1 cellular context compared by ENCODE assay signal in genomic region chr11:116605543-116605942, GRCh38.
A peak's percentile ranks its signal among the peaks of the same experiment; 100 is the strongest.
TF ChIP-seq lines count a peak whose summit lies in the region.

No MANE protein-coding gene starts in this region.

TF ChIP-seq in HepG2, 621 proteins besides CTCF, POLR2A, EP300 and RAD21 (continued from another document and continues in another):
- TF ChIP-seq ZFP91 (CRISPR knock-in tag; IDR thresholded peaks at IDR 0.05; ENCODE audit: borderline replicate concordance) = no peak; the same call in 1 of the 2 replicates
- TF ChIP-seq RARA (CRISPR knock-in tag; IDR thresholded peaks at IDR 0.05) = peak; percentile 42; the same call in 1 of the 2 replicates
- TF ChIP-seq KDM2A (CRISPR knock-in tag; IDR thresholded peaks at IDR 0.05; ENCODE audit: borderline replicate concordance, low read depth) = peak; percentile 74; the same call in 1 of the 2 replicates
- TF ChIP-seq THYN1 (CRISPR knock-in tag; IDR thresholded peaks at IDR 0.05; ENCODE audit: borderline replicate concordance, low read depth) = no peak
- peak; percentile 65; the same call in 1 of the 2 replicates for TF ChIP-seq ZNF780A (CRISPR knock-in tag; IDR thresholded peaks at IDR 0.05)
- peak; percentile 50; the same call in 1 of the 2 replicates for TF ChIP-seq MLX (CRISPR knock-in tag; IDR thresholded peaks at IDR 0.05)
- TF ChIP-seq ZNF501 (CRISPR knock-in tag; IDR thresholded peaks at IDR 0.05) = no peak
- no peak for TF ChIP-seq NFIB (CRISPR knock-in tag; IDR thresholded peaks at IDR 0.05; ENCODE audit: borderline replicate concordance)
- TF ChIP-seq CHCHD3 (CRISPR knock-in tag; IDR thresholded peaks at IDR 0.05) = no peak
- TF ChIP-seq DNMT1 (CRISPR knock-in tag; IDR thresholded peaks at IDR 0.05) = no peak
- TF ChIP-seq ZFX (CRISPR knock-in tag; IDR thresholded peaks at IDR 0.05; ENCODE audit: low read depth) = no peak
- peak; percentile 65; the same call in 1 of the 2 replicates for TF ChIP-seq ZBTB20 (CRISPR knock-in tag; IDR thresholded peaks at IDR 0.05; ENCODE audit: borderline replicate concordance, low read depth)
- no peak for TF ChIP-seq ZNF816 (CRISPR knock-in tag; IDR thresholded peaks at IDR 0.05; ENCODE audit: borderline replicate concordance)
- TF ChIP-seq ONECUT2 (CRISPR knock-in tag; IDR thresholded peaks at IDR 0.05) = peak; percentile 45; the same call in 1 of the 2 replicates
- TF ChIP-seq ZNF556 (CRISPR knock-in tag; IDR thresholded peaks at IDR 0.05; ENCODE audit: borderline replicate concordance) = no peak
- TF ChIP-seq ZNF337 (CRISPR knock-in tag; IDR thresholded peaks at IDR 0.05; ENCODE audit: borderline replicate concordance, low read depth) = peak; percentile 40; the same call in 1 of the 2 replicates
- TF ChIP-seq ZNF276 (CRISPR knock-in tag; IDR thresholded peaks at IDR 0.05; ENCODE audit: low read depth) = no peak
- TF ChIP-seq CSRNP1 (CRISPR knock-in tag; IDR thresholded peaks at IDR 0.05) = no peak
- no peak for TF ChIP-seq POLR2AphosphoS5 (IDR thresholded peaks at IDR 0.05; ENCODE audit: low read depth, low read length)
- no peak for TF ChIP-seq ZNF263 (CRISPR knock-in tag; IDR thresholded peaks at IDR 0.05)
- TF ChIP-seq SCMH1 (CRISPR knock-in tag; IDR thresholded peaks at IDR 0.05; ENCODE audit: borderline replicate concordance) = no peak
- no peak for TF ChIP-seq ZNF646 (CRISPR knock-in tag; IDR thresholded peaks at IDR 0.05)
- 0 out of 2 replicates have a peak, but pooled peaks have one; percentile 50 for TF ChIP-seq ZNF589 (CRISPR knock-in tag; conservative IDR thresholded peaks at IDR 0.05)
- TF ChIP-seq MLLT10 (CRISPR knock-in tag; IDR thresholded peaks at IDR 0.05) = no peak
- TF ChIP-seq TRAFD1 (CRISPR knock-in tag; IDR thresholded peaks at IDR 0.05; ENCODE audit: borderline replicate concordance) = no peak
- TF ChIP-seq ZFP41 (CRISPR knock-in tag; IDR thresholded peaks at IDR 0.05; ENCODE audit: borderline replicate concordance) = no peak
- TF ChIP-seq ZZZ3 (CRISPR knock-in tag; IDR thresholded peaks at IDR 0.05; ENCODE audit: borderline replicate concordance) = no peak
- no peak for TF ChIP-seq ZNF101 (CRISPR knock-in tag; IDR thresholded peaks at IDR 0.05; ENCODE audit: borderline replicate concordance, low read depth)
- TF ChIP-seq STAT5B (CRISPR knock-in tag; IDR thresholded peaks at IDR 0.05) = peak; percentile 82; the same call in 1 of the 2 replicates
- TF ChIP-seq LRRFIP1 (CRISPR knock-in tag; conservative IDR thresholded peaks at IDR 0.05) = peak; percentile 83; the same call in 1 of the 2 replicates
- TF ChIP-seq TEAD2 (CRISPR knock-in tag; IDR thresholded peaks at IDR 0.05) = no peak
- no peak for TF ChIP-seq ZSCAN5A (CRISPR knock-in tag; IDR thresholded peaks at IDR 0.05; ENCODE audit: borderline replicate concordance)
- TF ChIP-seq NPAS2 (CRISPR knock-in tag; IDR thresholded peaks at IDR 0.05; ENCODE audit: borderline replicate concordance) = no peak
- TF ChIP-seq GFI1 (CRISPR knock-in tag; IDR thresholded peaks at IDR 0.05; ENCODE audit: borderline replicate concordance) = no peak
- TF ChIP-seq ADNP (CRISPR knock-in tag; IDR thresholded peaks at IDR 0.05) = no peak
- no peak for TF ChIP-seq ZBTB3 (CRISPR knock-in tag; IDR thresholded peaks at IDR 0.05; ENCODE audit: borderline replicate concordance, low read depth)
- peak; percentile 55; the same call in 1 of the 2 replicates for TF ChIP-seq HMG20B (CRISPR knock-in tag; conservative IDR thresholded peaks at IDR 0.05)
- TF ChIP-seq PLRG1 (conservative IDR thresholded peaks at IDR 0.05) = no peak
- TF ChIP-seq POGZ (CRISPR knock-in tag; IDR thresholded peaks at IDR 0.05) = no peak
- TF ChIP-seq AGO2 (optimal IDR thresholded peaks at IDR 0.05; ENCODE audit: low read depth, low read length) = no peak
- TF ChIP-seq TAF1 (CRISPR knock-in tag; IDR thresholded peaks at IDR 0.05) = no peak
- no peak for TF ChIP-seq KDM1A (CRISPR knock-in tag; IDR thresholded peaks at IDR 0.05)
- TF ChIP-seq HNF1B (CRISPR knock-in tag; IDR thresholded peaks at IDR 0.05) = no peak
- TF ChIP-seq PCBP2 (optimal IDR thresholded peaks at IDR 0.05; ENCODE audit: low read depth, low read length, poor library complexity, severe bottlenecking) = no peak
